Comparison of ENCODE assay signal across 14 cellular contexts in genomic region chr13:75226755-75227435, GRCh38.
A peak's percentile ranks its signal among the peaks of the same experiment; 100 is the strongest.
DNase-seq lines count a peak whose midpoint lies in the region; ATAC-seq and TF ChIP-seq lines count a peak whose summit lies in the region.
"Had no signal": no experiment of that assay in that cellular context is flagged by ENCODE, and none has a peak within 500 bp of the region (broad histone marks: within the 10 kb centered on the region; RNA-seq: fewer than 3 reads in every experiment).

No MANE protein-coding gene starts in this region.

- CTCF ChIA-PET in SK-N-SH (lab: Yijun Ruan, JAX) = interaction anchor here (0.9 to 1.5 kb wide), 2 partner anchors 31 to 920 kb away, joined by 3 to 5 read pairs; no protein-coding TSS in a partner anchor

- no peak for TF ChIP-seq POLR2A in upper lobe of left lung (IDR thresholded peaks at IDR 0.05)

- TF ChIP-seq EP300 in SK-N-SH (IDR thresholded peaks at IDR 0.05; ENCODE audit: borderline replicate concordance in 1 of 2, low read depth in 1 of 2, low read length in 1 of 2) (peak; percentile 30 to 96; a peak in 2 of 4 replicates), upper lobe of left lung (IDR thresholded peaks at IDR 0.05) (no peak)

- H3K4me1 Mint-ChIP-seq in activated T-cell treated with anti-CD3 and anti-CD28 coated beads, Interleukin-2, amount 50 U/mL, for 72 hours (ENCODE audit: low read depth) = peaks cover 11% of the 10 kb centered on the region

- no peak for DNase-seq in activated T-cell treated with anti-CD3 and anti-CD28 coated beads, Interleukin-2, amount 50 U/mL, for 72 hours
- no peak for DNase-seq in activated T-cell treated with anti-CD3 and anti-CD28 coated beads, Interleukin-2, amount 50 U/mL, for 48 hours
- DNase-seq in SK-N-SH (no peak), foreskin fibroblast (peak; percentile 82 to 90), upper lobe of left lung (peak in 1 of 2 donors; percentile 44), NCI-H446 treated with DMSO at 0.1 percent for 48 hours (lab: John Stamatoyannopoulos, UW) (no peak), NCI-H526 (lab: John Stamatoyannopoulos, UW) (no peak), NCI-H446 (lab: John Stamatoyannopoulos, UW) (no peak)
- DNase-seq: gastrocnemius medialis; NCI-H526 treated with DMSO at 0.1 percent for 48 hours; stimulated activated CD4-positive, alpha-beta T cell treated with anti-CD3 and anti-CD28 coated beads, Interleukin-4, amount 100 ng/mL, for 4 hours had no signal

- H3K9me2 ChIP-seq in SK-N-SH = no peaks in the 10 kb centered on the region

- no peaks in the 10 kb centered on the region for H3K9me3 Mint-ChIP-seq in activated T-cell treated with anti-CD3 and anti-CD28 coated beads, Interleukin-2, amount 50 U/mL, for 72 hours

- no peak overlapping the region for H3K27ac Mint-ChIP-seq in activated T-cell treated with anti-CD3 and anti-CD28 coated beads, Interleukin-2, amount 50 U/mL, for 72 hours

- H3K4me3 ChIP-seq in SK-N-SH (ENCODE audit: low read depth in 2 of 2, low read length in 1 of 2) = no peak overlapping the region
- H3K4me3 ChIP-seq in foreskin fibroblast (ENCODE audit: low read depth in 1 of 2, low read length in 2 of 2) = no peak overlapping the region
- peak overlapping the region in 1 of 4 donors; percentile 8 for H3K4me3 ChIP-seq in upper lobe of left lung
- H3K4me3 ChIP-seq: gastrocnemius medialis, HAP-1 had no signal

- H3K36me3 Mint-ChIP-seq in activated T-cell treated with anti-CD3 and anti-CD28 coated beads, Interleukin-2, amount 50 U/mL, for 72 hours (ENCODE audit: insufficient read depth in 2 of 2) = no peaks in the 10 kb centered on the region
- H3K36me3 Mint-ChIP-seq: CD14-positive monocyte had no signal

- H3K9ac ChIP-seq in SK-N-SH = no peak overlapping the region

- H3K36me3 ChIP-seq in SK-N-SH (replicated peaks in 1 of 2; ENCODE audit: control insufficient read depth in 1 of 2, insufficient read depth in 2 of 2, low read length in 1 of 2) = no peaks in the 10 kb centered on the region
- H3K36me3 ChIP-seq in upper lobe of left lung = no peaks in the 10 kb centered on the region
- H3K36me3 ChIP-seq: gastrocnemius medialis, HAP-1 had no signal

- POLR2A ChIA-PET in SK-N-SH (lab: Yijun Ruan, JAX) = no interaction called here

- ATAC-seq in activated T-cell treated with anti-CD3 and anti-CD28 coated beads, Interleukin-2, amount 50 U/mL, for 72 hours (replicated peaks in 1 of 2) = peak; percentile 85
- ATAC-seq in upper lobe of left lung (ENCODE audit: low FRiP score in 2 of 2) = peak; percentile 53 to 71
- ATAC-seq: gastrocnemius medialis had no signal

- H3K27me3 ChIP-seq in SK-N-SH (ENCODE audit: insufficient read depth) (no peaks in the 10 kb centered on the region; the same call in 1 of the 2 replicates), upper lobe of left lung (no peaks in the 10 kb centered on the region)
- H3K27me3 ChIP-seq: gastrocnemius medialis had no signal

- no peak for TF ChIP-seq RAD21 in SK-N-SH (IDR thresholded peaks at IDR 0.05; ENCODE audit: low read length)

- H3K4me1 ChIP-seq in SK-N-SH (ENCODE audit: control insufficient read depth in 1 of 2, insufficient read depth in 2 of 2, low read depth in 1 of 2, low read length in 1 of 2) = peaks cover 3 to 7% of the 10 kb centered on the region in 2 experiments; a peak in 2 of 4 replicates
- H3K4me1 ChIP-seq in upper lobe of left lung = peaks cover 0 to 5% (median 0%) of the 10 kb centered on the region in 4 donors
- H3K4me1 ChIP-seq: HAP-1 had no signal

- peak overlapping the region; percentile 45; the same call in 1 of the 2 replicates for H3K4me2 ChIP-seq in SK-N-SH

- H3F3A ChIP-seq in SK-N-SH (replicated peaks; ENCODE audit: insufficient read depth) = peaks cover 15% of the 10 kb centered on the region

- WGBS in SK-N-SH (ENCODE audit: low lambda C conversion rate) = 17% methylated on average over 3 of the region's 3 CpGs
- 48 to 58% methylated on average over 3 of the region's 3 CpGs for WGBS in upper lobe of left lung, 2 donors

- no peak overlapping the region for H2AFZ ChIP-seq in SK-N-SH (ENCODE audit: low read depth)

- no peaks in the 10 kb centered on the region for H3K27me3 Mint-ChIP-seq in activated T-cell treated with anti-CD3 and anti-CD28 coated beads, Interleukin-2, amount 50 U/mL, for 72 hours (ENCODE audit: low read depth)

- H4K20me1 ChIP-seq in SK-N-SH (ENCODE audit: insufficient read depth) = no peaks in the 10 kb centered on the region

- H3K4me3 Mint-ChIP-seq in activated T-cell treated with anti-CD3 and anti-CD28 coated beads, Interleukin-2, amount 50 U/mL, for 72 hours = no peak overlapping the region
- H3K4me3 Mint-ChIP-seq: CD14-positive monocyte had no signal

- H3K9me3 ChIP-seq in SK-N-SH (no peaks in the 10 kb centered on the region), upper lobe of left lung (no peaks in the 10 kb centered on the region)
- H3K9me3 ChIP-seq: gastrocnemius medialis, HAP-1 had no signal

- H3K79me2 ChIP-seq in SK-N-SH (ENCODE audit: insufficient read depth) = no peaks in the 10 kb centered on the region

- peak overlapping the region; percentile 53 to 68; a peak in 3 of 4 replicates for H3K27ac ChIP-seq in SK-N-SH (ENCODE audit: low read depth in 2 of 2, low read length in 1 of 2)
- peak overlapping the region in 3 of 4 donors; percentile 31 to 63 (median 55) for H3K27ac ChIP-seq in upper lobe of left lung
- H3K27ac ChIP-seq: gastrocnemius medialis, VCaP had no signal

- no peak for TF ChIP-seq CTCF in SK-N-SH (IDR thresholded peaks at IDR 0.05)
- TF ChIP-seq CTCF in foreskin fibroblast (IDR thresholded peaks at IDR 0.05; ENCODE audit: low read depth, low read length) = no peak
- no peak for TF ChIP-seq CTCF in upper lobe of left lung (IDR thresholded peaks at IDR 0.05)

TF ChIP-seq in SK-N-SH, 30 proteins besides CTCF, POLR2A, EP300 and RAD21 (continues in another document):
- TF ChIP-seq RFX5 (IDR thresholded peaks at IDR 0.05; ENCODE audit: low read length) (no peak), ELF1 (IDR thresholded peaks at IDR 0.05) (no peak), GABPA (IDR thresholded peaks at IDR 0.05; ENCODE audit: low read depth) (no peak), REST (IDR thresholded peaks at IDR 0.05; ENCODE audit: low read depth, low read length) (no peak), TCF12 (IDR thresholded peaks at IDR 0.05) (peak; percentile 96), MAX (IDR thresholded peaks at IDR 0.05; ENCODE audit: low read depth) (peak; percentile 62), GATA2 (CRISPR knock-in tag; IDR thresholded peaks at IDR 0.05) (no peak), JUND (IDR thresholded peaks at IDR 0.05) (peak; percentile 86), MEF2A (IDR thresholded peaks at IDR 0.05; ENCODE audit: borderline replicate concordance, low read depth) (peak; percentile 46; the same call in 1 of the 2 replicates), USF2 (IDR thresholded peaks at IDR 0.05; ENCODE audit: borderline replicate concordance, low read depth, low read length) (no peak), TAF1 (IDR thresholded peaks at IDR 0.05; ENCODE audit: borderline replicate concordance, low read depth, low read length) (no peak), USF1 (IDR thresholded peaks at IDR 0.05; ENCODE audit: borderline replicate concordance, low read depth) (no peak), EZH2phosphoT487 (IDR thresholded peaks at IDR 0.05; ENCODE audit: borderline replicate concordance, low read depth) (no peak), RXRA (IDR thresholded peaks at IDR 0.05; ENCODE audit: borderline replicate concordance, low read depth) (peak; percentile 89; the same call in 1 of the 2 replicates), MXI1 (IDR thresholded peaks at IDR 0.05; ENCODE audit: low read depth, low read length) (no peak)

Comparison
In these comparisons a context has a peak if more than half of its experiments do, and no peak if none do; other contexts are left out.
1. DNase-seq: peak in foreskin fibroblast (2 of 2); none in activated T-cell treated with anti-CD3 and anti-CD28 coated beads, Interleukin-2, amount 50 U/mL, for 72 hours (0 of 2), activated T-cell treated with anti-CD3 and anti-CD28 coated beads, Interleukin-2, amount 50 U/mL, for 48 hours (0 of 2), SK-N-SH (single experiment), NCI-H446 treated with DMSO at 0.1 percent for 48 hours (single experiment), NCI-H526 (0 of 2) and NCI-H446 (0 of 2).